21 cellular contexts compared by ENCODE assay signal in genomic region chr1:204098683-204099082, GRCh38.
"Had no signal": no experiment of that assay in that cellular context is flagged by ENCODE, and none has a peak within 500 bp of the region (broad histone marks: within the 10 kb centered on the region; RNA-seq: fewer than 3 reads in every experiment).

No MANE protein-coding gene starts in this region.

- H3K27me3 ChIP-seq: gastroesophageal sphincter, heart left ventricle had no signal

- H3K4me3 ChIP-seq: esophagus muscularis mucosa, gastroesophageal sphincter, heart left ventricle, prostate gland, skin epidermis, thoracic aorta had no signal

- H3K9me3 Mint-ChIP-seq: activated T-helper 1 cell treated with anti-CD3 and anti-CD28 coated beads, Interleukin-12 subunit alpha, Interleukin-12 subunit beta, Interleukin-2, Interleukin-4 antibody, amounts not matched to agents 30 ng/mL and 10 ng/mL and 1 ng/mL, durations not matched to agents 14 hours and 24 hours and 36 hours; mesothelial cell of epicardium; natural killer cell treated with Interleukin-12 subunit alpha and Interleukin-12 subunit beta and Interleukin-15 and Interleukin-18, amount 100 ng/mL, for 72 hours had no signal

- H3K4me3 Mint-ChIP-seq: activated naive CD8-positive, alpha-beta T cell; activated T-helper 1 cell treated with anti-CD3 and anti-CD28 coated beads, Interleukin-12 subunit alpha, Interleukin-12 subunit beta, Interleukin-2, Interleukin-4 antibody, amounts not matched to agents 30 ng/mL and 10 ng/mL and 1 ng/mL, durations not matched to agents 14 hours and 24 hours and 36 hours; mesothelial cell of epicardium; natural killer cell treated with Interleukin-12 subunit alpha and Interleukin-12 subunit beta and Interleukin-15 and Interleukin-18, amount 100 ng/mL, for 72 hours had no signal

- H3K9me3 ChIP-seq: esophagus muscularis mucosa, gastroesophageal sphincter, heart left ventricle, prostate gland, thoracic aorta had no signal

- DNase-seq: activated CD4-positive, alpha-beta T cell treated with anti-CD3 and anti-CD28 coated beads, Interleukin-2, amount 50 U/mL, for 1 hour; activated CD4-positive, CD25-positive, alpha-beta regulatory T cell treated with anti-CD3 and anti-CD28 coated beads, Interleukin-2, amount 50 U/mL, for 72 hours; activated CD8-positive, alpha-beta memory T cell treated with anti-CD3 and anti-CD28 coated beads for 24 hours; cerebellar nuclear complex; cortex of kidney; effector CD4-positive, alpha-beta T cell; T-helper 1 cell; T-helper 9 cell had no signal

- H3K36me3 Mint-ChIP-seq: activated naive CD8-positive, alpha-beta T cell; mesothelial cell of epicardium; natural killer cell treated with Interleukin-12 subunit alpha and Interleukin-12 subunit beta and Interleukin-15 and Interleukin-18, amount 100 ng/mL, for 72 hours had no signal

- FAIRE-seq: bronchial epithelial cell, endothelial cell of umbilical vein had no signal

- H3K36me3 ChIP-seq: esophagus muscularis mucosa, gastroesophageal sphincter, heart left ventricle, prostate gland, thoracic aorta had no signal

- H3K27ac ChIP-seq: esophagus muscularis mucosa, gastroesophageal sphincter, heart left ventricle, prostate gland, skin epidermis, thoracic aorta had no signal

- H3K27me3 Mint-ChIP-seq: activated naive CD8-positive, alpha-beta T cell; natural killer cell treated with Interleukin-12 subunit alpha and Interleukin-12 subunit beta and Interleukin-15 and Interleukin-18, amount 100 ng/mL, for 72 hours had no signal

- H3K27ac Mint-ChIP-seq: activated naive CD8-positive, alpha-beta T cell; activated T-helper 1 cell treated with anti-CD3 and anti-CD28 coated beads, Interleukin-12 subunit alpha, Interleukin-12 subunit beta, Interleukin-2, Interleukin-4 antibody, amounts not matched to agents 30 ng/mL and 10 ng/mL and 1 ng/mL, durations not matched to agents 14 hours and 24 hours and 36 hours; mesothelial cell of epicardium; natural killer cell treated with Interleukin-12 subunit alpha and Interleukin-12 subunit beta and Interleukin-15 and Interleukin-18, amount 100 ng/mL, for 72 hours had no signal

- ATAC-seq: gastroesophageal sphincter; heart left ventricle; natural killer cell treated with Interleukin-12 subunit alpha and Interleukin-12 subunit beta and Interleukin-15 and Interleukin-18, amount 100 ng/mL, for 72 hours; right cardiac atrium had no signal
